8 cellular contexts compared by ENCODE assay signal in genomic region chr20:1225263-1225728, GRCh38.
A peak's percentile ranks its signal among the peaks of the same experiment; 100 is the strongest.
DNase-seq lines count a peak whose midpoint lies in the region; ATAC-seq and TF ChIP-seq lines count a peak whose summit lies in the region.

No MANE protein-coding gene starts in this region.

- H3K27me3 ChIP-seq in HL-60 (ENCODE audit: insufficient read depth, poor library complexity, severe bottlenecking) (peaks cover 30% of the 10 kb centered on the region), brain microvascular endothelial cell (replicated peaks) (peaks cover 2% of the 10 kb centered on the region), mucosa of rectum (ENCODE audit: control insufficient read depth in 2 of 2, insufficient read depth in 2 of 2, low read length in 2 of 2) (peaks cover 11 to 12% of the 10 kb centered on the region in 2 donors)

- H3K27ac ChIP-seq in HL-60 (replicated peaks) = no peak overlapping the region
- H3K27ac ChIP-seq in brain microvascular endothelial cell = no peak overlapping the region
- peak overlapping the region in 1 of 2 donors; percentile 23 for H3K27ac ChIP-seq in mucosa of rectum (ENCODE audit: low read depth in 2 of 2, low read length in 2 of 2)

- in situ Hi-C loops in brain microvascular endothelial cell (cut with HindIII; ENCODE audit: low pct_ligation_motif_present, low sequenced_read_pairs) = no loop called here

- H3K9ac ChIP-seq in mucosa of rectum (ENCODE audit: low read depth in 1 of 2, low read length in 2 of 2) = no peak overlapping the region

- TF ChIP-seq CTCF in AG09309 (IDR thresholded peaks at IDR 0.05; ENCODE audit: control insufficient read depth, insufficient read depth, low read depth, low read length, missing control alignments) (no peak), HL-60 (IDR thresholded peaks at IDR 0.05; ENCODE audit: insufficient read depth, low read length) (no peak), brain microvascular endothelial cell (IDR thresholded peaks at IDR 0.05; ENCODE audit: low read depth, low read length, missing control alignments) (no peak)

- peaks cover 4 to 10% of the 10 kb centered on the region in 2 donors for H3K4me1 ChIP-seq in mucosa of rectum (ENCODE audit: control insufficient read depth in 2 of 2, insufficient read depth in 2 of 2, low read length in 2 of 2)

- H3K36me3 ChIP-seq in brain microvascular endothelial cell (replicated peaks) (no peaks in the 10 kb centered on the region), mucosa of rectum (ENCODE audit: control insufficient read depth in 2 of 2, insufficient read depth in 2 of 2, low read length in 2 of 2) (no peaks in the 10 kb centered on the region)

- DNase-seq in AG09309 (ENCODE audit: low read depth) = no peak
- no peak for DNase-seq in HL-60 (ENCODE audit: low read depth in 1 of 2, low spot score in 1 of 2)
- no peak for DNase-seq in brain microvascular endothelial cell
- no peak for DNase-seq in putamen (ENCODE audit: low spot score)
- no peak for DNase-seq in 8988T

- ATAC-seq in GM18861 (IDR thresholded peaks at IDR 0.05; ENCODE audit: unreplicated experiment) = no peak
- ATAC-seq in HG03378 (IDR thresholded peaks at IDR 0.05; ENCODE audit: unreplicated experiment) = no peak

- H3K4me3 ChIP-seq in AG09309 (ENCODE audit: control insufficient read depth, low read depth, low read length) (peak overlapping the region; percentile 26), HL-60 (replicated peaks; ENCODE audit: insufficient read depth, low read length) (peak overlapping the region; percentile 23; the same call in 1 of the 2 replicates), brain microvascular endothelial cell (ENCODE audit: low read depth, low read length) (peak overlapping the region; percentile 50), mucosa of rectum (ENCODE audit: low read length in 2 of 2) (peak overlapping the region; percentile 53 to 56)

- H3K9me3 ChIP-seq in mucosa of rectum (ENCODE audit: control insufficient read depth in 2 of 2, low read length in 2 of 2) = no peaks in the 10 kb centered on the region
